Comparison of ENCODE assay signal across 8 cellular contexts in the genomic region with DNA sequence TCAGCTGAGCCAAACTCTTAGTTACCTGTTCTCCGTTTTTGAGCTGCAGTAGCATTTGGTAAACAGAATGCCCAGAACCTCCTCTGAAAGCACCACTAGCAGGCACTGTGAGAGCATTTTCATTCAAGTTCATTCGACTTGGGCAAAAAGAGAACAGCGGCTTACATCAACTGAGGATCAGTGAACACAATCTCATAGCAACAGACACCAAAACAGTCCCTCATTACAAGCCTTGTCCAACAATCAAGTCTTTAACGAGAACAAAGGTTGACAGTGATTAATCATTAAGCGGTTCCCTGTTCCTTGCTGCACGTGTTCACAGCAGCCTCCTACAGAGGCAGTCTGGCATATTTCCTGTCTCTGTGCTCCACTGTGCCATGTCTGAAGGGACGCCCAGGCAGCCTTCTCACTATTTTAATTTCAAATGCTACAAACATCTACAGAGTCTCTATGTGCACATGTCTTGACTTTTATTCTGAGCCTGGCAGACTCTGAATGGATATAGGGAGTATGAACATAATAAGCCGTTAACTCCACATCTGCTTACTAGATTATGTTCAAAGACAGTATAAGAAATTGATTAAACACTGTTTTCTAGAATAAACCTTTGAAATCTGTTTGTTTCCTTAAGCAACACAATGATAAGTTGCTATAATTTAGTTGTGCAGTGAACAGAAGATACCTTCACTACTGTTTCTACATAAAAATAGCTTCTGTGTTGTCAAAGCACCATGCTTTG.
DNase-seq lines count a peak whose midpoint lies in the region; ATAC-seq and TF ChIP-seq lines count a peak whose summit lies in the region.

No MANE protein-coding gene starts in this region.

- DNase-seq in AG09309 (ENCODE audit: low read depth) (peak; percentile 47), NCI-H82 treated with DMSO at 0.1 percent for 48 hours (lab: John Stamatoyannopoulos, UW; ENCODE audit: unreplicated experiment) (peak; percentile 84), fibroblast of villous mesenchyme (ENCODE audit: low read depth) (peak; percentile 79), nucleus accumbens (lab: John Stamatoyannopoulos, UW) (peak in 50 of 56 donors; percentile 3 to 84 (median 57)), 8988T (no peak)
- DNase-seq in activated T-helper 1 cell treated with anti-CD3 and anti-CD28 coated beads, Interleukin-2, amount 50 U/mL, for 16 hours (ENCODE audit: low read depth in 1 of 2, low spot score in 1 of 2): peak; percentile 24 to 34

- TF ChIP-seq CTCF in AG09309 (IDR thresholded peaks at IDR 0.05; ENCODE audit: control insufficient read depth, insufficient read depth, low read depth, low read length, missing control alignments): peak; percentile 82
- peak; percentile 56 for TF ChIP-seq CTCF in fibroblast of villous mesenchyme (IDR thresholded peaks at IDR 0.05; ENCODE audit: insufficient read depth, low read depth, low read length)

- no peak overlapping the region for H3K4me3 ChIP-seq in AG09309 (ENCODE audit: control insufficient read depth, low read depth, low read length)
- no peak overlapping the region for H3K4me3 ChIP-seq in fibroblast of villous mesenchyme (ENCODE audit: low read depth, low read length)

- ATAC-seq in GM18520 (IDR thresholded peaks at IDR 0.05; ENCODE audit: unreplicated experiment) (peak; percentile 92), HG03045 (IDR thresholded peaks at IDR 0.05; ENCODE audit: unreplicated experiment) (peak; percentile 89)
